10 cellular contexts compared by ENCODE assay signal in the genomic region with DNA sequence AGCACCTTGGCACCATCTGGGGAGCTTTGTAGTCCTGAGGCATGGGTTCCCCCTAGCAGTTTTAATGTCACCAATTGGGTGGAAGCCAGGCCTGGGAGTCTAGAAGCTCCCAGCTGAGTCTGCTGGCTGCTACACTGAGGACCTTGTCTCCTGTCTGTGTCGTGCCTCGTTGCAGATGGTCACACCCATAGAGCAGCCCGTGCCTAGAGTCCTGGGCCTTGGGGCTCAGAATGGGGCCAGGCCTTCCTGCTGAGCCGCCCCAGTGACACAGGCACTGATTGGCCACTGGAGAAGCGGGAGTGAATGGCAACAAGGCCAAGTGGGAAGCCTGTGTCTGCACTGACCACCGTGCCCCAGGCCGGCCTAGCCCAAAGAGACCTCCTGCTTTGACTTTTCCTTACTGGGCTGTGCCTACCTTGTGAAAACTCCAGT.
A peak's percentile ranks its signal among the peaks of the same experiment; 100 is the strongest.
DNase-seq lines count a peak whose midpoint lies in the region; FAIRE-seq and TF ChIP-seq lines count a peak whose summit lies in the region.
"Had no signal": no experiment of that assay in that cellular context is flagged by ENCODE, and none has a peak within 500 bp of the region (broad histone marks: within the 10 kb centered on the region; RNA-seq: fewer than 3 reads in every experiment).

No MANE protein-coding gene starts in this region.

- H3K9ac ChIP-seq in GM23248: peak overlapping the region; percentile 57
- peak overlapping the region in 1 of 2 donors; percentile 42 for H3K9ac ChIP-seq in liver (ENCODE audit: low read depth in 1 of 2, low read length in 2 of 2)
- H3K9ac ChIP-seq in stomach smooth muscle (ENCODE audit: low read length in 2 of 2): peak overlapping the region; percentile 1 to 21

- H3K36me3 ChIP-seq in GM23248 (ENCODE audit: low read depth) (no peaks in the 10 kb centered on the region), breast epithelium (no peaks in the 10 kb centered on the region), liver (ENCODE audit: control insufficient read depth in 4 of 4, insufficient read depth in 3 of 4, low read depth in 1 of 4, low read length in 3 of 4) (no peaks in the 10 kb centered on the region), stomach smooth muscle (ENCODE audit: control insufficient read depth in 2 of 2, insufficient read depth in 2 of 2, low read length in 2 of 2) (no peaks in the 10 kb centered on the region)

- peaks cover 13% of the 10 kb centered on the region for H3K79me2 ChIP-seq in GM23248 (ENCODE audit: insufficient read depth)

- DNase-seq in GM23248: peak; percentile 49
- peak in 1 of 2 donors; percentile 25 for DNase-seq in breast epithelium (ENCODE audit: low spot score in 2 of 2)
- no peak for DNase-seq in cerebellar cortex (ENCODE audit: low spot score)
- DNase-seq in GOT3 (lab: John Stamatoyannopoulos, UW): no peak
- DNase-seq in stimulated activated naive CD4-positive, alpha-beta T cell (lab: John Stamatoyannopoulos, UW): no peak
- DNase-seq in GM12891 (ENCODE audit: insufficient read length, low spot score): no peak
- DNase-seq: NCI-H1417 treated with DMSO at 0.1 percent for 48 hours; stimulated activated CD4-positive, alpha-beta T cell treated with anti-CD3 and anti-CD28 coated beads, Interleukin-2, amount 100 ng/mL, for 48 hours had no signal

- TF ChIP-seq CTCF in breast epithelium (IDR thresholded peaks at IDR 0.05) (no peak), liver (IDR thresholded peaks at IDR 0.05; ENCODE audit: low read depth, low read length, missing input control) (no peak)

- H3K4me3 ChIP-seq in GM23248 (no peak overlapping the region), breast epithelium (no peak overlapping the region), liver (ENCODE audit: low read depth in 1 of 3, low read length in 3 of 3) (no peak overlapping the region), stomach smooth muscle (ENCODE audit: low read length in 2 of 2) (peak overlapping the region in 1 of 2 donors; percentile 15)

- H3K4me2 ChIP-seq in GM23248 (ENCODE audit: unreplicated experiment): peak overlapping the region; percentile 64

- TF ChIP-seq RAD21 in liver (IDR thresholded peaks at IDR 0.05): no peak

- 0 out of 2 replicates have a peak overlapping the region, but pooled peaks have one; percentile 5 for H2AFZ ChIP-seq in GM23248

- intact Hi-C loops in breast epithelium (cut with DNase I; ENCODE audit: low total_unique reads): no loop called here

- peaks cover 59% of the 10 kb centered on the region for H3K4me1 ChIP-seq in GM23248 (ENCODE audit: insufficient read depth)
- peaks cover 11 to 18% of the 10 kb centered on the region in 2 donors for H3K4me1 ChIP-seq in breast epithelium
- peaks cover 0 to 7% (median 3%) of the 10 kb centered on the region in 4 donors for H3K4me1 ChIP-seq in liver (ENCODE audit: control insufficient read depth in 4 of 4, insufficient read depth in 4 of 4, low read length in 3 of 4)
- peaks cover 46% of the 10 kb centered on the region for H3K4me1 ChIP-seq in stomach smooth muscle (ENCODE audit: control insufficient read depth, insufficient read depth, low read length)

- H3K27ac ChIP-seq in GM23248 (peak overlapping the region; percentile 84), breast epithelium (peak overlapping the region; percentile 87 to 98), liver (ENCODE audit: low read depth in 1 of 2, low read length in 2 of 2) (peak overlapping the region; percentile 64), stomach smooth muscle (ENCODE audit: low read length) (peak overlapping the region; percentile 70)

- FAIRE-seq in GM12891 (lab: Jason Lieb, UNC): no peak

- H3K9me2 ChIP-seq in GM23248 (ENCODE audit: insufficient read depth): no peaks in the 10 kb centered on the region

- in situ Hi-C loops in GM23248 (cut with MboI): no loop called here

- 17 to 22% methylated on average over 7 of the region's 7 CpGs for WGBS in GM23248 (ENCODE audit: low coverage in 1 of 2, low lambda C conversion rate in 2 of 2, missing lambda C conversion rate in 2 of 2), 2 experiments
- 81% methylated on average over 7 of the region's 7 CpGs for WGBS in liver

- H4K20me1 ChIP-seq in GM23248 (ENCODE audit: insufficient read depth): no peaks in the 10 kb centered on the region

- TF ChIP-seq POLR2A in breast epithelium (IDR thresholded peaks at IDR 0.05) (no peak), GM12891 (IDR thresholded peaks at IDR 0.05; ENCODE audit: low read depth, low read length) (no peak)

- H3F3A ChIP-seq in GM23248 (ENCODE audit: insufficient read depth): peaks cover 32% of the 10 kb centered on the region

- H3K9me3 ChIP-seq in GM23248 (ENCODE audit: low read depth): no peaks in the 10 kb centered on the region
- H3K9me3 ChIP-seq in breast epithelium: no peaks in the 10 kb centered on the region
- no peaks in the 10 kb centered on the region for H3K9me3 ChIP-seq in liver (ENCODE audit: control insufficient read depth in 4 of 4, low read length in 3 of 4)
- no peaks in the 10 kb centered on the region for H3K9me3 ChIP-seq in stomach smooth muscle (ENCODE audit: control insufficient read depth in 2 of 2, low read length in 2 of 2)

- H3K27me3 ChIP-seq in GM23248 (replicated peaks; ENCODE audit: insufficient read depth) (no peaks in the 10 kb centered on the region), breast epithelium (no peaks in the 10 kb centered on the region), liver (ENCODE audit: control insufficient read depth in 4 of 4, insufficient read depth in 4 of 4, low read length in 3 of 4) (no peaks in the 10 kb centered on the region), stomach smooth muscle (ENCODE audit: control insufficient read depth in 1 of 2, insufficient read depth in 2 of 2, low read length in 2 of 2) (no peaks in the 10 kb centered on the region)

TF ChIP-seq in liver, 16 proteins besides CTCF, POLR2A, EP300 and RAD21 (continues in another document):
- TF ChIP-seq FOXA2 (IDR thresholded peaks at IDR 0.05): no peak
- TF ChIP-seq NR2F2 (IDR thresholded peaks at IDR 0.05): no peak
- TF ChIP-seq TAF1 (conservative IDR thresholded peaks at IDR 0.05): no peak
- no peak for TF ChIP-seq ATF3 (IDR thresholded peaks at IDR 0.05)
- TF ChIP-seq ZBTB33 (IDR thresholded peaks at IDR 0.05): no peak
- TF ChIP-seq JUND (IDR thresholded peaks at IDR 0.05): no peak
- no peak for TF ChIP-seq YY1 (IDR thresholded peaks at IDR 0.05)
- no peak for TF ChIP-seq EGR1 (IDR thresholded peaks at IDR 0.05; ENCODE audit: low read depth in 2 of 2)
- TF ChIP-seq GABPA (IDR thresholded peaks at IDR 0.05 in 1 of 2, conservative IDR thresholded peaks at IDR 0.05 in 1 of 2): no peak

TF ChIP-seq in GM12891, 5 proteins besides CTCF, POLR2A, EP300 and RAD21:
- TF ChIP-seq PAX5 (IDR thresholded peaks at IDR 0.05; ENCODE audit: insufficient read depth, low read length, severe bottlenecking) (no peak), POLR2AphosphoS5 (IDR thresholded peaks at IDR 0.05; ENCODE audit: low read depth, low read length) (no peak), POU2F2 (IDR thresholded peaks at IDR 0.05; ENCODE audit: low read depth, low read length) (no peak), SPI1 (IDR thresholded peaks at IDR 0.05; ENCODE audit: low read depth, low read length) (no peak), TAF1 (IDR thresholded peaks at IDR 0.05; ENCODE audit: low read depth, low read length) (no peak)
TF ChIP-seq in GM12891: peak in this region for 0.
